19 cellular contexts compared by ENCODE assay signal in the genomic region with DNA sequence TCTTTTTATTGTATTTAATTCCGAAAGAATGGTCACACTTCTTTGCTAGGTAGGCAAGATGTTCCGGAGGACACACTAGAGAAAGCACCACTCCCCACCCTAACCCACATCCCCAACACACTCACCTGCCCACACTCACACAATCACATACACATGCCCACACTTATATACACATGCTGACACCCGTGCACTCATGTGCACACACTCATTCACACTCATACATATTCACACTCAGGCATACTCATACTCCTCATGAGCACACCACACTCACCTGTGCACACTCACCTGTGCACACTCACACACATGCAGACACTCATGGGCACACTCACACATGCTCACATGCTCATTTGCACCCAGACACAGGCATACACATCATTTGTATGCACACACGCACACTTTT. TPM values are rescaled to one million over a fixed set of nuclear protein-coding genes. Genes with fewer than 3 reads are reported as not detected.
DNase-seq lines count a peak whose midpoint lies in the region; ATAC-seq and TF ChIP-seq lines count a peak whose summit lies in the region.
"Had no signal": no experiment of that assay in that cellular context is flagged by ENCODE, and none has a peak within 500 bp of the region (broad histone marks: within the 10 kb centered on the region; RNA-seq: fewer than 3 reads in every experiment).

No MANE protein-coding gene starts in this region.

- H3K4me1 ChIP-seq in GM23338 (ENCODE audit: insufficient read depth) = no peaks in the 10 kb centered on the region
- H3K4me1 ChIP-seq in naive thymus-derived CD4-positive, alpha-beta T cell (ENCODE audit: control insufficient read depth in 2 of 2, insufficient read depth in 2 of 2, low read length in 2 of 2) = no peaks in the 10 kb centered on the region
- H3K4me1 ChIP-seq: BE2C had no signal

- peaks cover 3% of the 10 kb centered on the region for H3K27me3 Mint-ChIP-seq in GM23338 (ENCODE audit: insufficient read depth, low read depth, poor library complexity)
- peaks cover 3% of the 10 kb centered on the region; the same call in 1 of the 2 replicates for H3K27me3 Mint-ChIP-seq in WTC11 (ENCODE audit: low read depth)
- H3K27me3 Mint-ChIP-seq in naive thymus-derived CD4-positive, alpha-beta T cell = peaks cover 0 to 9% (median 0%) of the 10 kb centered on the region in 5 donors
- H3K27me3 Mint-ChIP-seq: CD4-positive, CD25-positive, alpha-beta regulatory T cell had no signal

- H3K36me3 Mint-ChIP-seq in GM23338 (ENCODE audit: low read depth) = no peaks in the 10 kb centered on the region
- H3K36me3 Mint-ChIP-seq in WTC11 = 0 out of 2 replicates have a peak, but pooled peaks cover 2% of the 10 kb centered on the region
- H3K36me3 Mint-ChIP-seq in naive thymus-derived CD4-positive, alpha-beta T cell = no peaks in the 10 kb centered on the region
- H3K36me3 Mint-ChIP-seq: CD4-positive, CD25-positive, alpha-beta regulatory T cell; CD8-positive, alpha-beta memory T cell had no signal

- no peaks in the 10 kb centered on the region for H3K9me3 ChIP-seq in naive thymus-derived CD4-positive, alpha-beta T cell (ENCODE audit: control insufficient read depth in 2 of 3, low read length in 3 of 3)
- H3K9me3 ChIP-seq: BE2C had no signal

- H3K4me3 ChIP-seq in GM23338 = no peak overlapping the region
- no peak overlapping the region for H3K4me3 ChIP-seq in naive thymus-derived CD4-positive, alpha-beta T cell (ENCODE audit: low read length)

- ATAC-seq in GM23338 = no peak
- ATAC-seq in WTC11 = no peak
- ATAC-seq in naive thymus-derived CD4-positive, alpha-beta T cell = peak; percentile 32
- peak; percentile 8 for ATAC-seq in sciatic nerve
- no peak for ATAC-seq in HG02852 (IDR thresholded peaks at IDR 0.05; ENCODE audit: unreplicated experiment)
- no peak for ATAC-seq in HG03442 (IDR thresholded peaks at IDR 0.05; ENCODE audit: unreplicated experiment)

- no peaks in the 10 kb centered on the region for H4K20me1 ChIP-seq in GM23338 (replicated peaks; ENCODE audit: insufficient read depth)

- peak overlapping the region; percentile 90 for H2AFZ ChIP-seq in GM23338

- H3K9me2 ChIP-seq in GM23338 (ENCODE audit: insufficient read depth) = 0 out of 2 replicates have a peak, but pooled peaks cover 4% of the 10 kb centered on the region

- intact Hi-C loops in naive thymus-derived CD4-positive, alpha-beta T cell (cut with micrococcal nuclease) = no loop called here
- intact Hi-C loops in sciatic nerve (cut with DNase I) = no loop called here

- H3K4me3 Mint-ChIP-seq in GM23338 = no peak overlapping the region
- H3K4me3 Mint-ChIP-seq in WTC11 = no peak overlapping the region
- H3K4me3 Mint-ChIP-seq in naive thymus-derived CD4-positive, alpha-beta T cell = no peak overlapping the region
- H3K4me3 Mint-ChIP-seq: CD4-positive, CD25-positive, alpha-beta regulatory T cell; CD8-positive, alpha-beta memory T cell had no signal

- no peaks in the 10 kb centered on the region for H3K79me2 ChIP-seq in GM23338 (replicated peaks; ENCODE audit: insufficient read depth)

- H3K4me2 ChIP-seq in GM23338 = 0 out of 2 replicates have a peak overlapping the region, but pooled peaks have one; percentile 17
- H3K4me2 ChIP-seq: KMS-11 had no signal

- no peak overlapping the region for H3K27ac ChIP-seq in GM23338 (ENCODE audit: low read depth)
- H3K27ac ChIP-seq in naive thymus-derived CD4-positive, alpha-beta T cell (ENCODE audit: low read depth, low read length) = no peak overlapping the region
- H3K27ac ChIP-seq: KMS-11 had no signal

- CTCF ChIA-PET in WTC11 (lab: Charles Lee) = interaction anchor here (1.0 to 1.3 kb wide), 3 partner anchors 10 to 24 kb away, joined by 5 to 6 read pairs (median 5); no protein-coding TSS in a partner anchor
- CTCF ChIA-PET in naive thymus-derived CD4-positive, alpha-beta T cell (lab: Charles Lee) = no interaction called here

- no peaks in the 10 kb centered on the region for H3F3A ChIP-seq in GM23338 (replicated peaks; ENCODE audit: low read depth)

- H3K36me3 ChIP-seq in GM23338 (ENCODE audit: insufficient read depth) = no peaks in the 10 kb centered on the region; the same call in 1 of the 2 replicates
- H3K36me3 ChIP-seq in naive thymus-derived CD4-positive, alpha-beta T cell (ENCODE audit: control insufficient read depth in 2 of 3, insufficient read depth in 3 of 3, low read length in 3 of 3) = no peaks in the 10 kb centered on the region
- H3K36me3 ChIP-seq: BE2C had no signal

- POLR2A ChIA-PET in WTC11 (lab: Charles Lee) = no interaction called here
- POLR2A ChIA-PET in naive thymus-derived CD4-positive, alpha-beta T cell (lab: Charles Lee) = no interaction called here

- no peaks in the 10 kb centered on the region for H3K27me3 ChIP-seq in GM23338 (ENCODE audit: insufficient read depth)
- H3K27me3 ChIP-seq in naive thymus-derived CD4-positive, alpha-beta T cell (ENCODE audit: control insufficient read depth in 2 of 2, insufficient read depth in 2 of 2, low read length in 2 of 2) = no peaks in the 10 kb centered on the region
- H3K27me3 ChIP-seq: BE2C had no signal

- no peak overlapping the region for H3K27ac Mint-ChIP-seq in GM23338
- no peak overlapping the region for H3K27ac Mint-ChIP-seq in WTC11
- H3K27ac Mint-ChIP-seq in naive thymus-derived CD4-positive, alpha-beta T cell = no peak overlapping the region
- H3K27ac Mint-ChIP-seq: CD8-positive, alpha-beta memory T cell had no signal

- H3K9me3 Mint-ChIP-seq in GM23338 (no peaks in the 10 kb centered on the region), WTC11 (peaks cover 16% of the 10 kb centered on the region)
- peaks cover 0 to 3% (median 0%) of the 10 kb centered on the region in 11 donors for H3K9me3 Mint-ChIP-seq in naive thymus-derived CD4-positive, alpha-beta T cell
- H3K9me3 Mint-ChIP-seq: CD4-positive, CD25-positive, alpha-beta regulatory T cell; CD8-positive, alpha-beta memory T cell had no signal

- no peak for TF ChIP-seq CTCF in GM23338 (conservative IDR thresholded peaks at IDR 0.05; ENCODE audit: low read depth in 2 of 2)
- TF ChIP-seq CTCF in WTC11 (IDR thresholded peaks at IDR 0.05) = no peak

- DNase-seq in GM23338 (ENCODE audit: low spot score) = no peak
- no peak for DNase-seq in WTC11 (ENCODE audit: low spot score)
- no peak for DNase-seq in naive thymus-derived CD4-positive, alpha-beta T cell
- DNase-seq in sciatic nerve (ENCODE audit: low spot score) = no peak
- no peak for DNase-seq in NCI-H1048 (lab: John Stamatoyannopoulos, UW)
- no peak for DNase-seq in DMS53 treated with DMSO at 0.1 percent for 48 hours (lab: John Stamatoyannopoulos, UW; ENCODE audit: unreplicated experiment)
- DNase-seq: BE2C; C1 segment of cervical spinal cord; CD4-positive, CD25-positive, alpha-beta regulatory T cell; CD8-positive, alpha-beta memory T cell; COR-L47; DMS79; GDM1; HCEC 1CT had no signal

- H3K4me1 Mint-ChIP-seq in GM23338 (peaks cover 19% of the 10 kb centered on the region), WTC11 (peaks cover 31% of the 10 kb centered on the region)
- H3K4me1 Mint-ChIP-seq in naive thymus-derived CD4-positive, alpha-beta T cell = peaks cover 3 to 16% (median 5%) of the 10 kb centered on the region in 7 donors
- H3K4me1 Mint-ChIP-seq: CD8-positive, alpha-beta memory T cell had no signal

TF ChIP-seq in GM23338, 12 proteins besides CTCF, POLR2A, EP300 and RAD21 (continues in another document):
- TF ChIP-seq CREB1 (CRISPR knock-in tag; IDR thresholded peaks at IDR 0.05; ENCODE audit: low read depth) (no peak), ZNF331 (CRISPR knock-in tag; IDR thresholded peaks at IDR 0.05; ENCODE audit: low read depth) (no peak), JUNB (IDR thresholded peaks at IDR 0.05; ENCODE audit: unreplicated experiment) (no peak), NANOG (IDR thresholded peaks at IDR 0.05; ENCODE audit: borderline replicate concordance) (no peak)

TF ChIP-seq in WTC11, 78 proteins besides CTCF, POLR2A, EP300 and RAD21 (continues in another document):
- TF ChIP-seq SMAD3 (CRISPR knock-in tag; IDR thresholded peaks at IDR 0.05; ENCODE audit: borderline replicate concordance) = no peak
- TF ChIP-seq, protein P1, sequence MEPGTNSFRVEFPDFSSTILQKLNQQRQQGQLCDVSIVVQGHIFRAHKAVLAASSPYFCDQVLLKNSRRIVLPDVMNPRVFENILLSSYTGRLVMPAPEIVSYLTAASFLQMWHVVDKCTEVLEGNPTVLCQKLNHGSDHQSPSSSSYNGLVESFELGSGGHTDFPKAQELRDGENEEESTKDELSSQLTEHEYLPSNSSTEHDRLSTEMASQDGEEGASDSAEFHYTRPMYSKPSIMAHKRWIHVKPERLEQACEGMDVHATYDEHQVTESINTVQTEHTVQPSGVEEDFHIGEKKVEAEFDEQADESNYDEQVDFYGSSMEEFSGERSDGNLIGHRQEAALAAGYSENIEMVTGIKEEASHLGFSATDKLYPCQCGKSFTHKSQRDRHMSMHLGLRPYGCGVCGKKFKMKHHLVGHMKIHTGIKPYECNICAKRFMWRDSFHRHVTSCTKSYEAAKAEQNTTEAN (CRISPR knock-in tag; IDR thresholded peaks at IDR 0.05) = 0 out of 2 replicates have a peak, but pooled peaks have one; percentile 13
- no peak for TF ChIP-seq TEAD4 (CRISPR knock-in tag; IDR thresholded peaks at IDR 0.05)
- TF ChIP-seq, protein P2, sequence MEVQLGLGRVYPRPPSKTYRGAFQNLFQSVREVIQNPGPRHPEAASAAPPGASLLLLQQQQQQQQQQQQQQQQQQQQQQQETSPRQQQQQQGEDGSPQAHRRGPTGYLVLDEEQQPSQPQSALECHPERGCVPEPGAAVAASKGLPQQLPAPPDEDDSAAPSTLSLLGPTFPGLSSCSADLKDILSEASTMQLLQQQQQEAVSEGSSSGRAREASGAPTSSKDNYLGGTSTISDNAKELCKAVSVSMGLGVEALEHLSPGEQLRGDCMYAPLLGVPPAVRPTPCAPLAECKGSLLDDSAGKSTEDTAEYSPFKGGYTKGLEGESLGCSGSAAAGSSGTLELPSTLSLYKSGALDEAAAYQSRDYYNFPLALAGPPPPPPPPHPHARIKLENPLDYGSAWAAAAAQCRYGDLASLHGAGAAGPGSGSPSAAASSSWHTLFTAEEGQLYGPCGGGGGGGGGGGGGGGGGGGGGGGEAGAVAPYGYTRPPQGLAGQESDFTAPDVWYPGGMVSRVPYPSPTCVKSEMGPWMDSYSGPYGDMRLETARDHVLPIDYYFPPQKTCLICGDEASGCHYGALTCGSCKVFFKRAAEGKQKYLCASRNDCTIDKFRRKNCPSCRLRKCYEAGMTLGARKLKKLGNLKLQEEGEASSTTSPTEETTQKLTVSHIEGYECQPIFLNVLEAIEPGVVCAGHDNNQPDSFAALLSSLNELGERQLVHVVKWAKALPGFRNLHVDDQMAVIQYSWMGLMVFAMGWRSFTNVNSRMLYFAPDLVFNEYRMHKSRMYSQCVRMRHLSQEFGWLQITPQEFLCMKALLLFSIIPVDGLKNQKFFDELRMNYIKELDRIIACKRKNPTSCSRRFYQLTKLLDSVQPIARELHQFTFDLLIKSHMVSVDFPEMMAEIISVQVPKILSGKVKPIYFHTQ (CRISPR knock-in tag; IDR thresholded peaks at IDR 0.05) = no peak
- TF ChIP-seq ZNF232 (CRISPR knock-in tag; IDR thresholded peaks at IDR 0.05) = no peak

RNA-seq across cellular contexts. Expression of a gene that starts 21.4 kb away (rescaled TPM):
- 0.07 TPM in 1 of 2 replicates, not detected in the other for total RNA-seq in GM23338 (2014; rRNA removed; shearing (Covaris generic))
- polyA plus RNA-seq in GM23338 (2016; fragmentation: Nextera tagmentation; extraction: Ambion mirVana) = not detected in 2 replicates
- not detected in 3 replicates for total RNA-seq in WTC11 (2021)
- not detected for total RNA-seq in naive thymus-derived CD4-positive, alpha-beta T cell
- not detected for polyA plus RNA-seq in naive thymus-derived CD4-positive, alpha-beta T cell
- 1.4 TPM for total RNA-seq in sciatic nerve
- total RNA-seq: A172; CD4-positive, CD25-positive, alpha-beta regulatory T cell; CD8-positive, alpha-beta memory T cell; Daoy had no signal
- polyA plus RNA-seq: CD4-positive, CD25-positive, alpha-beta regulatory T cell; CD8-positive, alpha-beta memory T cell had no signal

Comparison
In these comparisons a context has a peak if more than half of its experiments do, and no peak if none do; other contexts are left out.
1. ATAC-seq: peak in naive thymus-derived CD4-positive, alpha-beta T cell (single experiment) and sciatic nerve (single experiment); none in GM23338 (single experiment), WTC11 (single experiment), HG02852 (single experiment) and HG03442 (single experiment).